Comparison of ENCODE assay signal across 25 cellular contexts in genomic region chr2:105861198-105861597, GRCh38.
DNase-seq lines count a peak whose midpoint lies in the region; ATAC-seq and TF ChIP-seq lines count a peak whose summit lies in the region.
"Had no signal": no experiment of that assay in that cellular context is flagged by ENCODE, and none has a peak within 500 bp of the region (broad histone marks: within the 10 kb centered on the region; RNA-seq: fewer than 3 reads in every experiment).

No MANE protein-coding gene starts in this region.

- H3K9me3 Mint-ChIP-seq in activated T-cell treated with anti-CD3 and anti-CD28 coated beads, Interleukin-2, amount 50 U/mL, for 24 hours = no peaks in the 10 kb centered on the region
- no peaks in the 10 kb centered on the region for H3K9me3 Mint-ChIP-seq in stimulated activated naive B cell treated with anti-CD40 and anti-IgM and Interleukin-4, amounts not matched to agents 10 μg/mL and 1 μg/mL and 100 μg/mL, for 72 hours

- H3K9me3 ChIP-seq in T-helper 17 cell (ENCODE audit: control insufficient read depth, low read length, poor library complexity, severe bottlenecking) (no peaks in the 10 kb centered on the region), tibial nerve (no peaks in the 10 kb centered on the region)
- H3K9me3 ChIP-seq: BLaER1, sigmoid colon, transverse colon had no signal

- peaks cover 0 to 3% (median 0%) of the 10 kb centered on the region in 3 donors for H3K36me3 ChIP-seq in tibial nerve
- H3K36me3 ChIP-seq: transverse colon had no signal

- TF ChIP-seq EP300 in tibial nerve (IDR thresholded peaks at IDR 0.05) = no peak

- H3K27me3 ChIP-seq in tibial nerve = no peaks in the 10 kb centered on the region
- H3K27me3 ChIP-seq: BLaER1, sigmoid colon, transverse colon had no signal

- H3K4me1 ChIP-seq in tibial nerve = peaks cover 0 to 16% (median 0%) of the 10 kb centered on the region in 4 donors
- H3K4me1 ChIP-seq: BLaER1 had no signal

- no peak for DNase-seq in activated T-cell treated with anti-CD3 and anti-CD28 coated beads, Interleukin-2, amount 50 U/mL, for 24 hours
- DNase-seq in activated T-cell treated with anti-CD3 and anti-CD28 coated beads, Interleukin-2, amount 50 U/mL, for 1 hour = no peak
- DNase-seq in T-helper 17 cell (no peak), tibial nerve (ENCODE audit: low spot score in 2 of 2) (no peak)
- peak; percentile 32 for DNase-seq in central memory CD4-positive, alpha-beta T cell
- no peak for DNase-seq in stimulated activated naive B cell treated with anti-CD40 and anti-IgM and Interleukin-4, amounts not matched to agents 10 μg/mL and 1 μg/mL and 100 μg/mL, for 72 hours
- DNase-seq: activated naive CD4-positive, alpha-beta T cell treated with Interleukin-2 at 50 U/mL for 16 hours; caudate nucleus; glutamatergic neuron; H7; Karpas-422; MV-4-11; NCI-H146; NCI-H524; NK-92 treated with Interleukin-12 subunit alpha and Interleukin-12 subunit beta, amount 100 ng/mL, for 24 hours; SHP77 treated with DMSO at 0.1 percent for 48 hours; sigmoid colon; transverse colon had no signal

- ATAC-seq in T-helper 17 cell (peak; percentile 10), HG03442 (IDR thresholded peaks at IDR 0.05; ENCODE audit: unreplicated experiment) (no peak), HG02885 (IDR thresholded peaks at IDR 0.05; ENCODE audit: poor library complexity, unreplicated experiment) (no peak)
- ATAC-seq in stimulated activated naive B cell treated with anti-CD40 and anti-IgM and Interleukin-4, amounts not matched to agents 10 μg/mL and 1 μg/mL and 100 μg/mL, for 72 hours (replicated peaks) = no peak
- ATAC-seq: activated CD4-positive, CD25-positive, alpha-beta regulatory T cell treated with anti-CD3 and anti-CD28 coated beads, Interleukin-2, amount 50 U/mL, for 24 hours; GM12878; Panc1 had no signal

- TF ChIP-seq CTCF in tibial nerve (IDR thresholded peaks at IDR 0.05) = no peak

- no peak for TF ChIP-seq POLR2A in tibial nerve (IDR thresholded peaks at IDR 0.05)

- peaks cover 86% of the 10 kb centered on the region for H3K36me3 Mint-ChIP-seq in activated T-cell treated with anti-CD3 and anti-CD28 coated beads, Interleukin-2, amount 50 U/mL, for 24 hours (ENCODE audit: low read depth)
- H3K36me3 Mint-ChIP-seq in T-helper 17 cell (ENCODE audit: low read depth) = peaks cover 3% of the 10 kb centered on the region
- H3K36me3 Mint-ChIP-seq in stimulated activated naive B cell treated with anti-CD40 and anti-IgM and Interleukin-4, amounts not matched to agents 10 μg/mL and 1 μg/mL and 100 μg/mL, for 72 hours = peaks cover 56 to 73% of the 10 kb centered on the region in 2 donors

- peaks cover 96% of the 10 kb centered on the region for H3K4me1 Mint-ChIP-seq in activated T-cell treated with anti-CD3 and anti-CD28 coated beads, Interleukin-2, amount 50 U/mL, for 24 hours (ENCODE audit: low read depth)
- peaks cover 75% of the 10 kb centered on the region for H3K4me1 Mint-ChIP-seq in T-helper 17 cell
- peaks cover 63 to 91% of the 10 kb centered on the region in 2 donors for H3K4me1 Mint-ChIP-seq in stimulated activated naive B cell treated with anti-CD40 and anti-IgM and Interleukin-4, amounts not matched to agents 10 μg/mL and 1 μg/mL and 100 μg/mL, for 72 hours

- H3K27ac Mint-ChIP-seq in activated T-cell treated with anti-CD3 and anti-CD28 coated beads, Interleukin-2, amount 50 U/mL, for 24 hours = peak overlapping the region; percentile 80
- H3K27ac Mint-ChIP-seq in T-helper 17 cell = peak overlapping the region; percentile 98
- peak overlapping the region; percentile 59 for H3K27ac Mint-ChIP-seq in stimulated activated naive B cell treated with anti-CD40 and anti-IgM and Interleukin-4, amounts not matched to agents 10 μg/mL and 1 μg/mL and 100 μg/mL, for 72 hours

- H3K4me3 Mint-ChIP-seq in activated T-cell treated with anti-CD3 and anti-CD28 coated beads, Interleukin-2, amount 50 U/mL, for 24 hours = peak overlapping the region; percentile 41
- peak overlapping the region; percentile 78 for H3K4me3 Mint-ChIP-seq in T-helper 17 cell
- H3K4me3 Mint-ChIP-seq in stimulated activated naive B cell treated with anti-CD40 and anti-IgM and Interleukin-4, amounts not matched to agents 10 μg/mL and 1 μg/mL and 100 μg/mL, for 72 hours = no peak overlapping the region

- H3K27ac ChIP-seq in tibial nerve = no peak overlapping the region
- H3K27ac ChIP-seq: BLaER1, sigmoid colon, transverse colon had no signal

- WGBS in tibial nerve, 2 donors = 76 to 77% methylated on average over 7 of the region's 7 CpGs

- H3K27me3 Mint-ChIP-seq in activated T-cell treated with anti-CD3 and anti-CD28 coated beads, Interleukin-2, amount 50 U/mL, for 24 hours = no peaks in the 10 kb centered on the region
- no peaks in the 10 kb centered on the region for H3K27me3 Mint-ChIP-seq in T-helper 17 cell
- no peaks in the 10 kb centered on the region for H3K27me3 Mint-ChIP-seq in stimulated activated naive B cell treated with anti-CD40 and anti-IgM and Interleukin-4, amounts not matched to agents 10 μg/mL and 1 μg/mL and 100 μg/mL, for 72 hours

- H3K4me3 ChIP-seq in tibial nerve = no peak overlapping the region
- H3K4me3 ChIP-seq: BLaER1, GM12878, lung, sigmoid colon, transverse colon had no signal

Comparison
In these comparisons a context has a peak if more than half of its experiments do, and no peak if none do; other contexts are left out.
1. H3K4me3 Mint-ChIP-seq: peak in activated T-cell treated with anti-CD3 and anti-CD28 coated beads, Interleukin-2, amount 50 U/mL, for 24 hours (single experiment) and T-helper 17 cell (single experiment); none in stimulated activated naive B cell treated with anti-CD40 and anti-IgM and Interleukin-4, amounts not matched to agents 10 μg/mL and 1 μg/mL and 100 μg/mL, for 72 hours (0 of 2).
2. Peak in every context shown above with its lines, with median percentiles within 50 percentile points of each other: H3K27ac Mint-ChIP-seq.